Comparison of ENCODE assay signal across 19 cellular contexts in genomic region chr4:100359433-100359832, GRCh38.
A peak's percentile ranks its signal among the peaks of the same experiment; 100 is the strongest.
DNase-seq lines count a peak whose midpoint lies in the region; ATAC-seq and TF ChIP-seq lines count a peak whose summit lies in the region.
"Had no signal": no experiment of that assay in that cellular context is flagged by ENCODE, and none has a peak within 500 bp of the region (broad histone marks: within the 10 kb centered on the region; RNA-seq: fewer than 3 reads in every experiment).

No MANE protein-coding gene starts in this region.

- no peaks in the 10 kb centered on the region for H3K4me1 ChIP-seq in upper lobe of left lung
- H3K4me1 ChIP-seq: BLaER1 had no signal

- H3K9me3 ChIP-seq in upper lobe of left lung, result peaks cover 0 to 17% (median 5%) of the 10 kb centered on the region in 4 donors

- TF ChIP-seq CTCF in osteocyte (IDR thresholded peaks at IDR 0.05), result no peak
- no peak for TF ChIP-seq CTCF in upper lobe of left lung (IDR thresholded peaks at IDR 0.05)

- no peak for TF ChIP-seq POLR2A in upper lobe of left lung (IDR thresholded peaks at IDR 0.05)

- H3K4me3 Mint-ChIP-seq in osteocyte (ENCODE audit: unreplicated experiment), result no peak overlapping the region
- H3K4me3 Mint-ChIP-seq: B cell; CD4-positive, CD25-positive, alpha-beta regulatory T cell; CD8-positive, alpha-beta T cell; GM23338; H9 had no signal

- ATAC-seq in upper lobe of left lung (ENCODE audit: low FRiP score in 2 of 2), result no peak
- ATAC-seq: CD8-positive, alpha-beta T cell; GM12878; GM23338; HCT116 had no signal

- peak overlapping the region; percentile 73 for H3K27ac ChIP-seq in caudate nucleus (ENCODE audit: low read depth, low read length)
- H3K27ac ChIP-seq in upper lobe of left lung, result no peak overlapping the region
- H3K27ac ChIP-seq: BLaER1, C4-2B had no signal

- no peaks in the 10 kb centered on the region for H3K27me3 Mint-ChIP-seq in osteocyte (ENCODE audit: unreplicated experiment)
- H3K27me3 Mint-ChIP-seq: CD4-positive, CD25-positive, alpha-beta regulatory T cell had no signal

- H3K9me3 Mint-ChIP-seq in osteocyte (ENCODE audit: unreplicated experiment), result peaks cover 22% of the 10 kb centered on the region

- H3K4me3 ChIP-seq in upper lobe of left lung, result no peak overlapping the region
- H3K4me3 ChIP-seq: BLaER1, GM12878, GM23338 had no signal

- TF ChIP-seq EP300 in upper lobe of left lung (IDR thresholded peaks at IDR 0.05), result no peak

- no peaks in the 10 kb centered on the region for H3K36me3 ChIP-seq in upper lobe of left lung
- H3K36me3 ChIP-seq: BLaER1 had no signal

- DNase-seq in caudate nucleus (lab: John Stamatoyannopoulos, UW), result no peak
- DNase-seq in osteocyte (ENCODE audit: extremely low spot score, unreplicated experiment), result no peak
- DNase-seq in superior temporal gyrus (ENCODE audit: extremely low spot score), result peak; percentile 28
- DNase-seq in T-helper 9 cell, result no peak
- no peak for DNase-seq in cerebellar cortex (ENCODE audit: low spot score)
- no peak for DNase-seq in upper lobe of left lung
- DNase-seq: CD4-positive, CD25-positive, alpha-beta regulatory T cell; CD8-positive, alpha-beta T cell; DMS 273 treated with DMSO at 0.1 percent for 48 hours; DMS79; EL; GDM1; H9 had no signal

- WGBS in upper lobe of left lung, 2 donors, result 58 to 82% methylated on average over 2 of the region's 2 CpGs

- H3K36me3 Mint-ChIP-seq in osteocyte (ENCODE audit: unreplicated experiment), result peaks cover 2% of the 10 kb centered on the region
- H3K36me3 Mint-ChIP-seq: CD4-positive, CD25-positive, alpha-beta regulatory T cell; CD8-positive, alpha-beta T cell had no signal

- no peaks in the 10 kb centered on the region for H3K27me3 ChIP-seq in upper lobe of left lung
- H3K27me3 ChIP-seq: BLaER1 had no signal

- peak overlapping the region; percentile 13 for H3K27ac Mint-ChIP-seq in osteocyte (ENCODE audit: unreplicated experiment)
- H3K27ac Mint-ChIP-seq: B cell; CD4-positive, CD25-positive, alpha-beta regulatory T cell; CD8-positive, alpha-beta T cell; GM23338; H9 had no signal

- H3K4me1 Mint-ChIP-seq in osteocyte (ENCODE audit: unreplicated experiment), result peaks cover 21% of the 10 kb centered on the region
- H3K4me1 Mint-ChIP-seq: B cell; CD4-positive, CD25-positive, alpha-beta regulatory T cell; GM23338; H9 had no signal
